1 cellular context compared by ENCODE assay signal in genomic region chrX:1483843-1484637, GRCh38.
TF ChIP-seq lines count a peak whose summit lies in the region.

No MANE protein-coding gene starts in this region.

TF ChIP-seq in GM12878, 131 proteins besides CTCF, POLR2A, EP300 and RAD21 (continued from another document):
- TF ChIP-seq SKIL (IDR thresholded peaks at IDR 0.05; ENCODE audit: low read depth, poor library complexity, severe bottlenecking) (peak; percentile 88), SMAD1 (IDR thresholded peaks at IDR 0.05; ENCODE audit: low read depth, partially characterized antibody) (peak; percentile 69), NR2F1 (conservative IDR thresholded peaks at IDR 0.05) (peak; percentile 89), MTA2 (IDR thresholded peaks at IDR 0.05; ENCODE audit: low read depth) (peak; percentile 61; the same call in 1 of the 2 replicates), TBL1XR1 (IDR thresholded peaks at IDR 0.05; ENCODE audit: low read depth, low read length) (peak; percentile 39; the same call in 1 of the 2 replicates), TCF3 (IDR thresholded peaks at IDR 0.05; ENCODE audit: borderline replicate concordance, insufficient read depth, low read depth, low read length) (peak; percentile 68; the same call in 1 of the 2 replicates), NBN (IDR thresholded peaks at IDR 0.05) (peak; percentile 78; the same call in 1 of the 2 replicates), ATF7 (IDR thresholded peaks at IDR 0.05; ENCODE audit: low read depth) (peak; percentile 87), TAF1 (IDR thresholded peaks at IDR 0.05; ENCODE audit: borderline replicate concordance, low read depth, low read length) (peak; percentile 50; the same call in 1 of the 2 replicates), MXI1 (IDR thresholded peaks at IDR 0.05; ENCODE audit: low read depth, low read length) (peak; percentile 77; the same call in 1 of the 2 replicates), GABPA (IDR thresholded peaks at IDR 0.05; ENCODE audit: low read depth) (0 out of 2 replicates have a peak, but pooled peaks have one; percentile 14), SIX5 (IDR thresholded peaks at IDR 0.05; ENCODE audit: low read depth, low read length, severe bottlenecking) (no peak), BHLHE40 (IDR thresholded peaks at IDR 0.05; ENCODE audit: borderline replicate concordance in 1 of 2, low read depth in 2 of 2, low read length in 1 of 2) (peak; percentile 86 to 92), MAX (IDR thresholded peaks at IDR 0.05; ENCODE audit: low read depth, low read length) (0 out of 2 replicates have a peak, but pooled peaks have one; percentile 57), CBX5 (IDR thresholded peaks at IDR 0.05; ENCODE audit: low read depth) (peak; percentile 66), SMARCA5 (IDR thresholded peaks at IDR 0.05) (peak; percentile 74), WRNIP1 (IDR thresholded peaks at IDR 0.05; ENCODE audit: borderline replicate concordance, low read depth, low read length) (no peak), CHD2 (IDR thresholded peaks at IDR 0.05; ENCODE audit: borderline replicate concordance, low read depth, low read length) (peak; percentile 78; the same call in 1 of the 2 replicates), EED (IDR thresholded peaks at IDR 0.05; ENCODE audit: low read depth) (peak; percentile 67), DPF2 (IDR thresholded peaks at IDR 0.05) (peak; percentile 85), ZNF24 (IDR thresholded peaks at IDR 0.05) (peak; percentile 89), CREM (IDR thresholded peaks at IDR 0.05; ENCODE audit: low read depth) (peak; percentile 90), SP1 (IDR thresholded peaks at IDR 0.05; ENCODE audit: low read depth, low read length) (peak; percentile 16), PML (IDR thresholded peaks at IDR 0.05; ENCODE audit: low read length) (0 out of 2 replicates have a peak, but pooled peaks have one; percentile 69), PKNOX1 (IDR thresholded peaks at IDR 0.05) (peak; percentile 83), MEF2B (IDR thresholded peaks at IDR 0.05; ENCODE audit: partially characterized antibody, poor library complexity, severe bottlenecking) (peak; percentile 85), CBFB (IDR thresholded peaks at IDR 0.05; ENCODE audit: low read depth) (no peak), USF1 (IDR thresholded peaks at IDR 0.05; ENCODE audit: borderline replicate concordance, extremely low read length, insufficient read depth, low read depth, low read length) (peak; percentile 6), MLLT1 (IDR thresholded peaks at IDR 0.05) (peak; percentile 76; the same call in 1 of the 2 replicates), KAT2A (conservative IDR thresholded peaks at IDR 0.05; ENCODE audit: control insufficient read depth, low read depth, low read length) (no peak)
